Comparison of ENCODE assay signal across 15 cellular contexts in genomic region chr10:68106656-68107055, GRCh38. TPM values are rescaled to one million over a fixed set of nuclear protein-coding genes. Genes with fewer than 3 reads are reported as not detected.
DNase-seq lines count a peak whose midpoint lies in the region; TF ChIP-seq lines count a peak whose summit lies in the region.
"Had no signal": no experiment of that assay in that cellular context is flagged by ENCODE, and none has a peak within 500 bp of the region (broad histone marks: within the 10 kb centered on the region; RNA-seq: fewer than 3 reads in every experiment).

No MANE protein-coding gene starts in this region.

- TF ChIP-seq CTCF in cardiac fibroblast (IDR thresholded peaks at IDR 0.05; ENCODE audit: low read depth, low read length) = no peak

- peaks cover 7% of the 10 kb centered on the region for H3K4me1 ChIP-seq in HAP-1
- H3K4me1 ChIP-seq: parathyroid adenoma had no signal

- DNase-seq in COLO829 (ENCODE audit: low spot score) (peak; percentile 9), MG63 (peak; percentile 65), cardiac fibroblast (ENCODE audit: low read depth in 2 of 2) (peak; percentile 46 to 79), myocyte (ENCODE audit: low read depth) (peak; percentile 97), HuH-7 (ENCODE audit: low spot score) (no peak), HAP-1 (ENCODE audit: low spot score in 2 of 2) (no peak), T-helper 2 cell (no peak)
- DNase-seq in stimulated activated CD4-positive, alpha-beta T cell treated with anti-CD3 and anti-CD28 coated beads, Interleukin-4, amount 100 ng/mL, for 4 hours = no peak
- DNase-seq: anterior cingulate cortex, NCI-H1092, NCI-H510A treated with DMSO at 0.1 percent for 48 hours had no signal

- in situ Hi-C loops in HAP-1 (cut with MboI; ENCODE audit: low sequenced_read_pairs) = no loop called here

- H3K36me3 ChIP-seq in MG63 = peaks cover 62% of the 10 kb centered on the region
- H3K36me3 ChIP-seq in HAP-1 (replicated peaks) = no peaks in the 10 kb centered on the region

- H3K27me3 ChIP-seq in MG63 = no peaks in the 10 kb centered on the region
- no peaks in the 10 kb centered on the region for H3K27me3 ChIP-seq in HAP-1 (ENCODE audit: low read depth)

- H3K4me3 ChIP-seq in MG63 (peak overlapping the region; percentile 46), cardiac fibroblast (replicated peaks in 1 of 2; ENCODE audit: low read depth in 2 of 2, low read length in 2 of 2) (peak overlapping the region in 1 of 2 donors; percentile 2), HAP-1 (no peak overlapping the region)

- H3K9me3 ChIP-seq in MG63 = no peaks in the 10 kb centered on the region
- H3K9me3 ChIP-seq in HAP-1 = no peaks in the 10 kb centered on the region

RNA-seq across cellular contexts. Expression of gene MYPN, which starts 2.6 kb away (rescaled TPM):
- total RNA-seq in MG63 (2014; rRNA removed; shearing (Covaris generic); ENCODE audit: low replicate concordance) = 28.9 and 31.3 TPM in 2 replicates
- 119 and 131 TPM in 2 replicates for total RNA-seq in myocyte
- polyA plus RNA-seq in myocyte (2012) = 15.6 TPM
- total RNA-seq: frontal cortex, temporal lobe had no signal
- polyA plus RNA-seq: CD14-positive monocyte had no signal

RNA-seq across cellular contexts. Expression of gene HERC4, which starts 31.6 kb away (rescaled TPM):
- total RNA-seq in MG63 (2014; rRNA removed; shearing (Covaris generic); ENCODE audit: low replicate concordance) = 129 and 171 TPM in 2 replicates
- total RNA-seq in myocyte = 52.7 and 56.5 TPM in 2 replicates
- polyA plus RNA-seq in myocyte (2012) = 19.2 TPM

Comparison
In these comparisons a context has a peak if more than half of its experiments do, and no peak if none do; other contexts are left out.
1. DNase-seq: peak in COLO829 (single experiment), MG63 (single experiment), cardiac fibroblast (2 of 2) and myocyte (single experiment); none in HuH-7 (single experiment), stimulated activated CD4-positive, alpha-beta T cell treated with anti-CD3 and anti-CD28 coated beads, Interleukin-4, amount 100 ng/mL, for 4 hours (0 of 2), HAP-1 (0 of 2) and T-helper 2 cell (0 of 5).